1 cellular context compared by ENCODE assay signal in the genomic region with DNA sequence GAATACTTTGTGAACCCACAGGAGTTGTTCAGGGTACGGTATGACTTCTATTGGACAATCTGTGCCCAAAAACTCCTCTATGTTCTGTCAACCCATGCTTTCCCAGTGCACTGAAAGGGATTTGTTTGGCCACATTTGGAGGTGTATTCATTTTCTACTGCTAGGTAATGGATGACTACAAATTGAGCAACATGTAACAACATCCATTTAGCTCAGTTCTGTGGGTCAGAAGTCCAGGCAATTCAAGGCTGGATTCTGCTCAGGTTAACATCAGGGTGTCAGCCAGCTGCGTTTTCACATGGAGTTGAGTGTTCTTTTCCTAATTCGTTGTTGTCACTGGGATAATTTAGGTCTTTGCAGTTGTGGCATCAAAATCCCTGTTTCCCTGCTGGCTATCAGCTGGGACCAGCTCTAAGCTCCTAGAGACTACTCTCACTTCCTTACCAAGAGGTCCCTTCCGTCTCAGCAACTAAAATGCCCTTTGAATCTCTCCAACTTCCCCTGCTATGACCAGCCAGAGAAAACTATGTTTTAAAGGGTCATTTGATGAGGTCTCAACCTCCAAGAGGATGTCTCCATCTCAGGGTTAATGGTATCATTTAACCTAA.
A peak's percentile ranks its signal among the peaks of the same experiment; 100 is the strongest.
TF ChIP-seq lines count a peak whose summit lies in the region.

No MANE protein-coding gene starts in this region.

TF ChIP-seq in liver, 16 proteins besides CTCF, POLR2A, EP300 and RAD21 (continued from another document):
- TF ChIP-seq, protein P1, sequence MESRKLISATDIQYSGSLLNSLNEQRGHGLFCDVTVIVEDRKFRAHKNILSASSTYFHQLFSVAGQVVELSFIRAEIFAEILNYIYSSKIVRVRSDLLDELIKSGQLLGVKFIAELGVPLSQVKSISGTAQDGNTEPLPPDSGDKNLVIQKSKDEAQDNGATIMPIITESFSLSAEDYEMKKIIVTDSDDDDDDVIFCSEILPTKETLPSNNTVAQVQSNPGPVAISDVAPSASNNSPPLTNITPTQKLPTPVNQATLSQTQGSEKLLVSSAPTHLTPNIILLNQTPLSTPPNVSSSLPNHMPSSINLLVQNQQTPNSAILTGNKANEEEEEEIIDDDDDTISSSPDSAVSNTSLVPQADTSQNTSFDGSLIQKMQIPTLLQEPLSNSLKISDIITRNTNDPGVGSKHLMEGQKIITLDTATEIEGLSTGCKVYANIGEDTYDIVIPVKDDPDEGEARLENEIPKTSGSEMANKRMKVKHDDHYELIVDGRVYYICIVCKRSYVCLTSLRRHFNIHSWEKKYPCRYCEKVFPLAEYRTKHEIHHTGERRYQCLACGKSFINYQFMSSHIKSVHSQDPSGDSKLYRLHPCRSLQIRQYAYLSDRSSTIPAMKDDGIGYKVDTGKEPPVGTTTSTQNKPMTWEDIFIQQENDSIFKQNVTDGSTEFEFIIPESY (IDR thresholded peaks at IDR 0.05), result peak; percentile 65
- TF ChIP-seq YY1 (IDR thresholded peaks at IDR 0.05), result peak; percentile 97
TF ChIP-seq in liver: peak in this region for 14.
